Comparison of ENCODE assay signal across 1 cellular context in genomic region chr2:231604685-231605606, GRCh38.
TF ChIP-seq lines count a peak whose summit lies in the region.

No MANE protein-coding gene starts in this region.

TF ChIP-seq in A549, 52 proteins besides CTCF, POLR2A, EP300 and RAD21 (continued from another document):
- TF ChIP-seq REST (IDR thresholded peaks at IDR 0.05) (no peak; the same call in 1 of the 2 replicates), JUNB (IDR thresholded peaks at IDR 0.05) (no peak), EHMT2 (IDR thresholded peaks at IDR 0.05; ENCODE audit: low read depth) (no peak), CHD2 (IDR thresholded peaks at IDR 0.05; ENCODE audit: low read length, partially characterized antibody) (no peak), SMC3 (IDR thresholded peaks at IDR 0.05) (no peak), MAX (IDR thresholded peaks at IDR 0.05) (no peak), RARB (CRISPR knock-in tag; IDR thresholded peaks at IDR 0.05) (no peak), HOXB13 (CRISPR knock-in tag; IDR thresholded peaks at IDR 0.05; ENCODE audit: low read depth) (peak; percentile 75; the same call in 1 of the 2 replicates), TP53 (CRISPR knock-in tag; IDR thresholded peaks at IDR 0.05) (no peak; the same call in 1 of the 2 replicates), HEYL (CRISPR knock-in tag; IDR thresholded peaks at IDR 0.05) (no peak), ZFP36 (IDR thresholded peaks at IDR 0.05; ENCODE audit: borderline replicate concordance, partially characterized antibody) (no peak), MAZ (IDR thresholded peaks at IDR 0.05; ENCODE audit: borderline replicate concordance, low read depth, low read length) (0 out of 2 replicates have a peak, but pooled peaks have one; percentile 10), RCOR1 (IDR thresholded peaks at IDR 0.05; ENCODE audit: low read depth, low read length) (no peak), ZSCAN20 (CRISPR knock-in tag; IDR thresholded peaks at IDR 0.05) (no peak), KDM5A (IDR thresholded peaks at IDR 0.05) (no peak), EHF (CRISPR knock-in tag; IDR thresholded peaks at IDR 0.05) (0 out of 2 replicates have a peak, but pooled peaks have one; percentile 4), CHD4 (IDR thresholded peaks at IDR 0.05; ENCODE audit: borderline replicate concordance) (no peak), GATA3 (IDR thresholded peaks at IDR 0.05; ENCODE audit: borderline replicate concordance) (no peak), ATOH8 (CRISPR knock-in tag; IDR thresholded peaks at IDR 0.05; ENCODE audit: low read depth) (peak; percentile 42; the same call in 1 of the 2 replicates), NFE2L2 (conservative IDR thresholded peaks at IDR 0.05; ENCODE audit: low read length) (no peak), HMGXB4 (CRISPR knock-in tag; IDR thresholded peaks at IDR 0.05; ENCODE audit: borderline replicate concordance) (no peak), ZNF302 (CRISPR knock-in tag; IDR thresholded peaks at IDR 0.05) (no peak), HOXA7 (CRISPR knock-in tag; IDR thresholded peaks at IDR 0.05) (no peak), PBX3 (IDR thresholded peaks at IDR 0.05) (0 out of 2 replicates have a peak, but pooled peaks have one; percentile 19), POLR2AphosphoS2 (conservative IDR thresholded peaks at IDR 0.05; ENCODE audit: low read length) (no peak), JUN (IDR thresholded peaks at IDR 0.05) (peak; percentile 56 to 75), NPAS2 (CRISPR knock-in tag; IDR thresholded peaks at IDR 0.05; ENCODE audit: borderline replicate concordance) (no peak), CBX2 (IDR thresholded peaks at IDR 0.05; ENCODE audit: borderline replicate concordance, low read depth) (no peak)
